ENCODE assay signal across 25 cellular contexts in the genomic region with DNA sequence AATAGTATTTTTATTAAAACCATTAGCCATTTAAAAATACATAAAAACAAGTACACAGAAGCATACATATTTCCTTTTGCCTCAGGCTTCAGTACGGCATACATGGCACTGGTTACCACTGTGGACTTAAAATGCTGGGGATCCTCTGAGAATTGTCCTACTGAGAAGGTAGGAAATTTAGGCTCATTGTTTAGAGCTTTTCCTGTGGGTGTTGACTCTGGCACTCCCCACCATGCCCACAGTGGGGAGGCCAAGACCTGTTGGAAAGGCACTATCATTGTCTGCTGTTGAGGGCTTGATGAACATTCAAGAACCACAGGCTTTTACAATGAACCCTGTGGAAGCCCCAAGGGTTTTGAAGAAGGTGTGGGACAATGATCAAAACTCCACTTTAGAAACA.
A peak's percentile ranks its signal among the peaks of the same experiment; 100 is the strongest.
DNase-seq lines count a peak whose midpoint lies in the region; ATAC-seq, FAIRE-seq and TF ChIP-seq lines count a peak whose summit lies in the region.
"Had no signal": no experiment of that assay in that cellular context is flagged by ENCODE, and none has a peak within 500 bp of the region (broad histone marks: within the 10 kb centered on the region; RNA-seq: fewer than 3 reads in every experiment).

No MANE protein-coding gene starts in this region.

- peak in 3 of 4 donors; percentile 39 to 66 (median 54) for ATAC-seq in heart left ventricle
- no peak for ATAC-seq in HG03460 (IDR thresholded peaks at IDR 0.05; ENCODE audit: unreplicated experiment)

- H3K36me3 ChIP-seq in heart left ventricle (no peaks in the 10 kb centered on the region), right atrium auricular region (no peaks in the 10 kb centered on the region), keratinocyte (ENCODE audit: control insufficient read depth in 2 of 2, extremely low read depth in 1 of 2, insufficient read depth in 2 of 2, low read length in 2 of 2) (no peaks in the 10 kb centered on the region)
- H3K36me3 ChIP-seq: BLaER1 had no signal

- no peak overlapping the region for H3K27ac ChIP-seq in heart left ventricle
- no peak overlapping the region for H3K27ac ChIP-seq in right atrium auricular region
- no peak overlapping the region for H3K27ac ChIP-seq in keratinocyte (ENCODE audit: control insufficient read depth, insufficient read depth, low read length)
- H3K27ac ChIP-seq: 22Rv1, BLaER1 had no signal

- TF ChIP-seq POLR2A in heart left ventricle (IDR thresholded peaks at IDR 0.05) = no peak

- H3K9ac ChIP-seq in keratinocyte (ENCODE audit: control insufficient read depth, extremely low read depth, insufficient read depth, low read length) = no peak overlapping the region
- H3K9ac ChIP-seq: BLaER1 had no signal

- no peak overlapping the region for H2AFZ ChIP-seq in keratinocyte (ENCODE audit: control insufficient read depth, low read length)

- peaks cover 0 to 4% (median 0%) of the 10 kb centered on the region in 12 donors for H3K9me3 ChIP-seq in heart left ventricle
- no peaks in the 10 kb centered on the region for H3K9me3 ChIP-seq in right atrium auricular region
- H3K9me3 ChIP-seq in keratinocyte (ENCODE audit: control insufficient read depth, low read depth, low read length) = no peaks in the 10 kb centered on the region
- H3K9me3 ChIP-seq: BLaER1 had no signal

- no peak overlapping the region for H3K4me2 ChIP-seq in keratinocyte (ENCODE audit: control insufficient read depth, extremely low read depth, insufficient read depth, low read depth, low read length)
- H3K4me2 ChIP-seq: BLaER1 had no signal

- no peaks in the 10 kb centered on the region for H3K79me2 ChIP-seq in keratinocyte (ENCODE audit: control insufficient read depth, insufficient read depth, low read length)

- H4K20me1 ChIP-seq in keratinocyte (ENCODE audit: control insufficient read depth, extremely low read depth, insufficient read depth, low read length) = no peaks in the 10 kb centered on the region
- H4K20me1 ChIP-seq: BLaER1 had no signal

- H3K4me1 ChIP-seq in heart left ventricle (peaks cover 0 to 6% (median 0%) of the 10 kb centered on the region in 12 donors), right atrium auricular region (no peaks in the 10 kb centered on the region), keratinocyte (ENCODE audit: control insufficient read depth, extremely low read depth, insufficient read depth, low read length) (peaks cover 4% of the 10 kb centered on the region)

- H3K9me1 ChIP-seq in keratinocyte (ENCODE audit: control insufficient read depth, extremely low read depth, insufficient read depth, low read length) = no peaks in the 10 kb centered on the region

- FAIRE-seq in keratinocyte (lab: Jason Lieb, UNC) = no peak
- FAIRE-seq: G401.6, GM18507, RCC 7860 had no signal

- TF ChIP-seq CTCF in heart left ventricle (IDR thresholded peaks at IDR 0.05) (no peak), right atrium auricular region (IDR thresholded peaks at IDR 0.05) (no peak), keratinocyte (optimal IDR thresholded peaks at IDR 0.05 in 1 of 3, IDR thresholded peaks at IDR 0.05 in 1 of 3, conservative IDR thresholded peaks at IDR 0.05 in 1 of 3; ENCODE audit: extremely low read depth in 1 of 3, insufficient read depth in 2 of 3, low read length in 3 of 3) (peak in 2 of 3 experiments; percentile 8 to 31)

- dilution Hi-C loops in keratinocyte (cut with MboI; ENCODE audit: extremely low pct_ligation_motif_present, low sequenced_read_pairs) = no loop called here

- intact Hi-C loops in heart left ventricle (cut with DNase I) = no loop called here

- no peak overlapping the region for H3K4me3 ChIP-seq in heart left ventricle
- no peak overlapping the region for H3K4me3 ChIP-seq in right atrium auricular region
- no peak overlapping the region for H3K4me3 ChIP-seq in keratinocyte (ENCODE audit: control insufficient read depth in 2 of 3, extremely low read depth in 1 of 3, insufficient read depth in 2 of 3, low read depth in 1 of 3, low read length in 3 of 3)
- H3K4me3 ChIP-seq: BLaER1 had no signal

- DNase-seq in DMS53 (lab: John Stamatoyannopoulos, UW) = peak; percentile 28
- no peak for DNase-seq in DMS53 treated with DMSO at 0.1 percent for 48 hours (lab: John Stamatoyannopoulos, UW; ENCODE audit: unreplicated experiment)
- peak in 1 of 5 donors; percentile 24 for DNase-seq in heart left ventricle
- DNase-seq in right atrium auricular region (ENCODE audit: low spot score) = no peak
- peak; percentile 10 to 55 for DNase-seq in dermis microvascular lymphatic vessel endothelial cell (ENCODE audit: low read depth in 2 of 2)
- no peak for DNase-seq in keratinocyte (ENCODE audit: low read depth, low spot score)
- no peak for DNase-seq in globus pallidus (ENCODE audit: low spot score)
- DNase-seq: ACHN; CD4-positive, alpha-beta T cell; GOT3; HCEC 1CT; KBM-7; NCI-H1092 treated with DMSO at 0.1 percent for 48 hours; NCI-H1436 treated with DMSO at 0.1 percent for 48 hours; NCI-H2029 treated with DMSO at 0.1 percent for 48 hours; NCI-H82; OCI-M1; SHP77; SW 1271 had no signal

- WGBS in heart left ventricle, 4 donors = 52 to 87% (median 71%) methylated on average over 1 of the region's 1 CpG

- H3K27me3 ChIP-seq in heart left ventricle (no peaks in the 10 kb centered on the region), right atrium auricular region (no peaks in the 10 kb centered on the region), keratinocyte (ENCODE audit: control insufficient read depth, extremely low read depth, insufficient read depth, low read length) (peaks cover 7% of the 10 kb centered on the region)
- H3K27me3 ChIP-seq: BLaER1 had no signal

Comparison
In these comparisons a context has a peak if more than half of its experiments do, and no peak if none do; other contexts are left out.
1. DNase-seq: peak in DMS53 (single experiment) and dermis microvascular lymphatic vessel endothelial cell (2 of 2); none in DMS53 treated with DMSO at 0.1 percent for 48 hours (single experiment), right atrium auricular region (single experiment), keratinocyte (single experiment) and globus pallidus (single experiment).
2. CTCF ChIP-seq: peak in keratinocyte (2 of 3); none in heart left ventricle (0 of 12) and right atrium auricular region (0 of 2).